Comparison of ENCODE assay signal across 29 cellular contexts in the genomic region with DNA sequence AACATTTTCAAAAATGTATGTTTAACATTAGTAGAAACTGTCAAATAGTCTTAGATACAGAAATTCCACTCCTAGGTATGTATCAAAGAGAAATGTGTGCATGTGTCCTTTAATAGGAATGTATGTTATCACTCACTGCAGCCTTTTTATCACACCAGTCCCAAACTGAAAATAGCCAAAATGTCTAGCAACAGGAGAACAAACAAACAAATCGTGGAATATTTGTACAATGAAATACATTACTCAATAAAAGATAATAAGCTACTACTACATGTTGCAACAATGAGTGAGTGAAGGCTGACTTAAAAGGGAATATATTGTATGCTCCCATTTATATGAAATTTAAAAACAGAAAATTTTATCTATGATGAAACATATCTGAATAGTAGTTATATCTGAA.
"Had no signal": no experiment of that assay in that cellular context is flagged by ENCODE, and none has a peak within 500 bp of the region (broad histone marks: within the 10 kb centered on the region; RNA-seq: fewer than 3 reads in every experiment).

No MANE protein-coding gene starts in this region.

- H3K36me3 ChIP-seq: neural progenitor cell, ovary, right lobe of liver, sigmoid colon, spleen, suprapubic skin, tibial artery, transverse colon, upper lobe of left lung, vagina had no signal

- DNase-seq: natural killer cell; occipital lobe; ovary; posterior cingulate gyrus; psoas muscle; right cardiac atrium; right lobe of liver; sigmoid colon; spleen; stimulated activated CD4-positive, alpha-beta T cell treated with anti-CD3 and anti-CD28 coated beads, Interleukin-12 subunit alpha, Interleukin-12 subunit beta, amount 100 ng/mL, for 4 hours; stimulated activated CD4-positive, alpha-beta T cell treated with anti-CD3 and anti-CD28 coated beads, Interleukin-1b, Interleukin-23, amount 100 ng/mL, for 48 hours; stimulated activated CD4-positive, alpha-beta T cell treated with anti-CD3 and anti-CD28 coated beads, Interleukin-4, amount 100 ng/mL, for 1 hour; stimulated activated CD4-positive, alpha-beta T cell treated with anti-CD3 and anti-CD28 coated beads, Interleukin-4, amount 100 ng/mL, for 4 hours; stimulated activated CD8-positive, alpha-beta memory T cell treated with anti-CD3 and anti-CD28 coated beads, Interleukin-4, amount 100 ng/mL, for 48 hours; stimulated activated naive CD4-positive, alpha-beta T cell; stimulated activated naive CD8-positive, alpha-beta T cell treated with anti-CD3 and anti-CD28 coated beads, Interleukin-15, amount 100 ng/mL, for 72 hours; stimulated activated naive CD8-positive, alpha-beta T cell treated with anti-CD3 and anti-CD28 coated beads, Interleukin-15, Interleukin-2, amounts not matched to agents 100 U/mL and 50 U/mL, for 24 hours; substantia nigra; testis; tibial artery; transverse colon; upper lobe of left lung had no signal

- ATAC-seq: natural killer cell; psoas muscle; right cardiac atrium; right lobe of liver; stimulated activated memory B cell treated with anti-CD40 and anti-IgM and Interleukin-4, amounts not matched to agents 10 μg/mL and 1 μg/mL and 100 μg/mL, for 72 hours; stimulated activated naive CD8-positive, alpha-beta T cell treated with anti-CD3 and anti-CD28 coated beads, Interleukin-15, amount 100 ng/mL, for 72 hours; stimulated activated naive CD8-positive, alpha-beta T cell treated with anti-CD3 and anti-CD28 coated beads, Interleukin-15, Interleukin-2, amounts not matched to agents 100 U/mL and 50 U/mL, for 24 hours had no signal

- H3K79me2 ChIP-seq: parathyroid adenoma had no signal

- H3K27me3 ChIP-seq: neural progenitor cell, ovary, right lobe of liver, sigmoid colon, spleen, suprapubic skin, testis, tibial artery, transverse colon, upper lobe of left lung, vagina had no signal

- H3K4me3 ChIP-seq: neural progenitor cell, ovary, psoas muscle, right lobe of liver, sigmoid colon, skin epidermis, smooth muscle cell, spleen, suprapubic skin, testis, tibial artery, transverse colon, upper lobe of left lung, vagina had no signal

- H3K4me2 ChIP-seq: neural progenitor cell, smooth muscle cell had no signal

- H3K4me1 ChIP-seq: neural progenitor cell, parathyroid adenoma, psoas muscle, right lobe of liver, sigmoid colon, spleen, suprapubic skin, testis, tibial artery, transverse colon, upper lobe of left lung, vagina had no signal

- H3K9ac ChIP-seq: neural progenitor cell, parathyroid adenoma had no signal

- H3K9me3 ChIP-seq: ovary, psoas muscle, right lobe of liver, suprapubic skin, testis, tibial artery, vagina had no signal

- H2AFZ ChIP-seq: neural progenitor cell, parathyroid adenoma had no signal

- H3K27ac ChIP-seq: neural progenitor cell, ovary, parathyroid adenoma, psoas muscle, right lobe of liver, sigmoid colon, skin epidermis, spleen, suprapubic skin, testis, tibial artery, transverse colon, upper lobe of left lung, vagina had no signal
